In genomic region chr19:50836543-50837195, GRCh38 we compare ENCODE assay signal across 9 cellular contexts. TPM values are rescaled to one million over a fixed set of nuclear protein-coding genes. Genes with fewer than 3 reads are reported as not detected.
DNase-seq lines count a peak whose midpoint lies in the region; ATAC-seq lines count a peak whose summit lies in the region.
"Had no signal": no experiment of that assay in that cellular context is flagged by ENCODE, and none has a peak within 500 bp of the region (broad histone marks: within the 10 kb centered on the region; RNA-seq: fewer than 3 reads in every experiment).

No MANE protein-coding gene starts in this region.

- peaks cover 40% of the 10 kb centered on the region for H3K27me3 Mint-ChIP-seq in activated naive CD4-positive, alpha-beta T cell treated with anti-CD3 and anti-CD28 coated beads for 36 hours (ENCODE audit: low read depth)
- peaks cover 25% of the 10 kb centered on the region for H3K27me3 Mint-ChIP-seq in activated CD4-positive, alpha-beta memory T cell treated with anti-CD3 and anti-CD28 coated beads, Interleukin-2, amount 10 ng/mL, durations not matched to agents 7 days and 5 days
- H3K27me3 Mint-ChIP-seq in stimulated activated naive CD8-positive, alpha-beta T cell treated with anti-CD3 and anti-CD28 coated beads, Interleukin-15, amount 100 ng/mL, for 72 hours: peaks cover 92% of the 10 kb centered on the region

- POLR2A ChIA-PET in activated CD4-positive, alpha-beta memory T cell treated with anti-CD3 and anti-CD28 coated beads, Interleukin-2, amount 10 ng/mL, durations not matched to agents 7 days and 5 days (lab: Charles Lee): interaction anchor here (2.7 kb wide), 1 partner anchor 32 kb away, joined by 10 read pairs; no protein-coding TSS in a partner anchor

- CTCF ChIA-PET in activated naive CD4-positive, alpha-beta T cell treated with anti-CD3 and anti-CD28 coated beads for 36 hours (lab: Charles Lee): no interaction called here
- CTCF ChIA-PET in activated CD4-positive, alpha-beta memory T cell treated with anti-CD3 and anti-CD28 coated beads, Interleukin-2, amount 10 ng/mL, durations not matched to agents 7 days and 5 days (lab: Charles Lee): interaction anchor here (1.1 kb wide), 1 partner anchor 85 kb away, joined by 3 read pairs; no protein-coding TSS in a partner anchor

- peaks cover 48% of the 10 kb centered on the region for H3K27me3 ChIP-seq in iPS-20b (ENCODE audit: insufficient read depth, low read length)

- no peak overlapping the region for H3K27ac Mint-ChIP-seq in activated naive CD4-positive, alpha-beta T cell treated with anti-CD3 and anti-CD28 coated beads for 36 hours
- no peak overlapping the region for H3K27ac Mint-ChIP-seq in activated CD4-positive, alpha-beta memory T cell treated with anti-CD3 and anti-CD28 coated beads, Interleukin-2, amount 10 ng/mL, durations not matched to agents 7 days and 5 days
- no peak overlapping the region for H3K27ac Mint-ChIP-seq in stimulated activated naive CD8-positive, alpha-beta T cell treated with anti-CD3 and anti-CD28 coated beads, Interleukin-15, amount 100 ng/mL, for 72 hours

- no peaks in the 10 kb centered on the region for H3K36me3 Mint-ChIP-seq in activated naive CD4-positive, alpha-beta T cell treated with anti-CD3 and anti-CD28 coated beads for 36 hours (ENCODE audit: low read depth)
- no peaks in the 10 kb centered on the region for H3K36me3 Mint-ChIP-seq in activated CD4-positive, alpha-beta memory T cell treated with anti-CD3 and anti-CD28 coated beads, Interleukin-2, amount 10 ng/mL, durations not matched to agents 7 days and 5 days (ENCODE audit: low read depth)

- no peaks in the 10 kb centered on the region for H3K36me3 ChIP-seq in iPS-20b (ENCODE audit: insufficient read depth, low read depth, low read length)

- H3K4me3 Mint-ChIP-seq in activated naive CD4-positive, alpha-beta T cell treated with anti-CD3 and anti-CD28 coated beads for 36 hours: peak overlapping the region; percentile 73
- H3K4me3 Mint-ChIP-seq in activated CD4-positive, alpha-beta memory T cell treated with anti-CD3 and anti-CD28 coated beads, Interleukin-2, amount 10 ng/mL, durations not matched to agents 7 days and 5 days: peak overlapping the region; percentile 74
- H3K4me3 Mint-ChIP-seq in stimulated activated naive CD8-positive, alpha-beta T cell treated with anti-CD3 and anti-CD28 coated beads, Interleukin-15, amount 100 ng/mL, for 72 hours: peak overlapping the region; percentile 78 to 85

- DNase-seq in activated naive CD4-positive, alpha-beta T cell treated with anti-CD3 and anti-CD28 coated beads for 36 hours: no peak
- DNase-seq in activated naive CD4-positive, alpha-beta T cell treated with anti-CD3 and anti-CD28 coated beads, Interleukin-2, amount 50 U/mL, for 16 hours: no peak
- no peak for DNase-seq in activated CD4-positive, alpha-beta memory T cell treated with anti-CD3 and anti-CD28 coated beads, Interleukin-2, amount 10 ng/mL, durations not matched to agents 7 days and 5 days
- no peak for DNase-seq in stimulated activated naive CD8-positive, alpha-beta T cell treated with anti-CD3 and anti-CD28 coated beads, Interleukin-15, amount 100 ng/mL, for 72 hours
- no peak for DNase-seq in NCI-H2029 treated with DMSO at 0.1 percent for 48 hours (lab: John Stamatoyannopoulos, UW)
- DNase-seq in HuH-7 (ENCODE audit: low spot score): no peak
- no peak for DNase-seq in cortex of kidney (lab: John Stamatoyannopoulos, UW)

- no peak for ATAC-seq in stimulated activated naive CD8-positive, alpha-beta T cell treated with anti-CD3 and anti-CD28 coated beads, Interleukin-15, amount 100 ng/mL, for 72 hours

- peaks cover 7% of the 10 kb centered on the region for H3K4me1 Mint-ChIP-seq in activated naive CD4-positive, alpha-beta T cell treated with anti-CD3 and anti-CD28 coated beads for 36 hours (ENCODE audit: low read depth)
- peaks cover 11% of the 10 kb centered on the region for H3K4me1 Mint-ChIP-seq in activated CD4-positive, alpha-beta memory T cell treated with anti-CD3 and anti-CD28 coated beads, Interleukin-2, amount 10 ng/mL, durations not matched to agents 7 days and 5 days
- H3K4me1 Mint-ChIP-seq in stimulated activated naive CD8-positive, alpha-beta T cell treated with anti-CD3 and anti-CD28 coated beads, Interleukin-15, amount 100 ng/mL, for 72 hours: peaks cover 26% of the 10 kb centered on the region

- H3K4me1 ChIP-seq in iPS-20b (ENCODE audit: insufficient read depth, low read length): no peaks in the 10 kb centered on the region; the same call in 1 of the 2 replicates

- H3K9ac ChIP-seq in iPS-20b (ENCODE audit: low read depth, low read length): peak overlapping the region; percentile 58; the same call in 1 of the 2 replicates

- no peaks in the 10 kb centered on the region; the same call in 1 of the 2 replicates for H3K9me3 ChIP-seq in iPS-20b (ENCODE audit: insufficient read depth, low read depth, low read length)

- no peaks in the 10 kb centered on the region for H3K9me3 Mint-ChIP-seq in activated naive CD4-positive, alpha-beta T cell treated with anti-CD3 and anti-CD28 coated beads for 36 hours
- H3K9me3 Mint-ChIP-seq in activated CD4-positive, alpha-beta memory T cell treated with anti-CD3 and anti-CD28 coated beads, Interleukin-2, amount 10 ng/mL, durations not matched to agents 7 days and 5 days: no peaks in the 10 kb centered on the region
- peaks cover 0 to 5% of the 10 kb centered on the region in 2 donors for H3K9me3 Mint-ChIP-seq in stimulated activated naive CD8-positive, alpha-beta T cell treated with anti-CD3 and anti-CD28 coated beads, Interleukin-15, amount 100 ng/mL, for 72 hours

- peak overlapping the region; percentile 75; the same call in 1 of the 2 replicates for H3K4me3 ChIP-seq in iPS-20b (ENCODE audit: low read length)

- intact Hi-C loops in activated naive CD4-positive, alpha-beta T cell treated with anti-CD3 and anti-CD28 coated beads for 36 hours (cut with micrococcal nuclease): loop anchor here (2.0 to 5.0 kb wide), 2 partner anchors 32 to 86 kb away; no protein-coding TSS in a partner anchor

- H3K27ac ChIP-seq in iPS-20b (ENCODE audit: low read length): no peak overlapping the region

RNA-seq across cellular contexts. Expression of gene KLK15, which starts 3.3 kb away (rescaled TPM):
- not detected for total RNA-seq in activated naive CD4-positive, alpha-beta T cell treated with anti-CD3 and anti-CD28 coated beads for 36 hours
- not detected for total RNA-seq in activated CD4-positive, alpha-beta memory T cell treated with anti-CD3 and anti-CD28 coated beads, Interleukin-2, amount 10 ng/mL, durations not matched to agents 7 days and 5 days
- total RNA-seq: T-helper 1 cell treated with Interleukin-12 subunit alpha and Interleukin-12 subunit beta and Interleukin-4 antibody, amounts not matched to agents 30 ng/mL and 1 ng/mL, for 36 hours had no signal

RNA-seq across cellular contexts. Expression of gene KLK1, which starts 13.1 kb away (rescaled TPM):
- total RNA-seq in activated naive CD4-positive, alpha-beta T cell treated with anti-CD3 and anti-CD28 coated beads for 36 hours: 1 to 10 TPM in 1 of 2 experiments, under 1 TPM in 1; 0.79 to 1.1 TPM
- 1 to 10 TPM; 2.2 to 2.6 TPM for total RNA-seq in activated CD4-positive, alpha-beta memory T cell treated with anti-CD3 and anti-CD28 coated beads, Interleukin-2, amount 10 ng/mL, durations not matched to agents 7 days and 5 days

RNA-seq across cellular contexts. Expression of gene KLK3, which starts 18.0 kb away (rescaled TPM):
- total RNA-seq in activated naive CD4-positive, alpha-beta T cell treated with anti-CD3 and anti-CD28 coated beads for 36 hours: not detected
- total RNA-seq in activated CD4-positive, alpha-beta memory T cell treated with anti-CD3 and anti-CD28 coated beads, Interleukin-2, amount 10 ng/mL, durations not matched to agents 7 days and 5 days: not detected
- total RNA-seq: T-helper 1 cell treated with Interleukin-12 subunit alpha and Interleukin-12 subunit beta and Interleukin-4 antibody, amounts not matched to agents 30 ng/mL and 1 ng/mL, for 36 hours had no signal

RNA-seq across cellular contexts. Expression of gene KLK2, which starts 36.6 kb away (rescaled TPM):
- total RNA-seq in activated naive CD4-positive, alpha-beta T cell treated with anti-CD3 and anti-CD28 coated beads for 36 hours: not detected
- under 1 TPM in 1 of 2 experiments, not detected in 1; 0.35 TPM for total RNA-seq in activated CD4-positive, alpha-beta memory T cell treated with anti-CD3 and anti-CD28 coated beads, Interleukin-2, amount 10 ng/mL, durations not matched to agents 7 days and 5 days
- total RNA-seq: T-helper 1 cell treated with Interleukin-12 subunit alpha and Interleukin-12 subunit beta and Interleukin-4 antibody, amounts not matched to agents 30 ng/mL and 1 ng/mL, for 36 hours had no signal

RNA-seq across cellular contexts. Expression of gene ACP4, which starts 46.5 kb away (rescaled TPM):
- total RNA-seq in activated naive CD4-positive, alpha-beta T cell treated with anti-CD3 and anti-CD28 coated beads for 36 hours: not detected
- not detected for total RNA-seq in activated CD4-positive, alpha-beta memory T cell treated with anti-CD3 and anti-CD28 coated beads, Interleukin-2, amount 10 ng/mL, durations not matched to agents 7 days and 5 days
- total RNA-seq: T-helper 1 cell treated with Interleukin-12 subunit alpha and Interleukin-12 subunit beta and Interleukin-4 antibody, amounts not matched to agents 30 ng/mL and 1 ng/mL, for 36 hours had no signal
